In genomic region chr2:119246884-119247843, GRCh38 we compare ENCODE assay signal across 1 cellular context.
TF ChIP-seq lines count a peak whose summit lies in the region.

No MANE protein-coding gene starts in this region.

TF ChIP-seq in GM23338, 12 proteins besides CTCF, POLR2A, EP300 and RAD21 (continued from another document):
- no peak for TF ChIP-seq ZNF462 (CRISPR knock-in tag; IDR thresholded peaks at IDR 0.05)
- no peak for TF ChIP-seq EZH2phosphoT487 (IDR thresholded peaks at IDR 0.05; ENCODE audit: unreplicated experiment)
- TF ChIP-seq CREB1 (CRISPR knock-in tag; IDR thresholded peaks at IDR 0.05; ENCODE audit: low read depth) = no peak
- TF ChIP-seq ZNF114 (CRISPR knock-in tag; IDR thresholded peaks at IDR 0.05) = no peak
- TF ChIP-seq, protein P1, sequence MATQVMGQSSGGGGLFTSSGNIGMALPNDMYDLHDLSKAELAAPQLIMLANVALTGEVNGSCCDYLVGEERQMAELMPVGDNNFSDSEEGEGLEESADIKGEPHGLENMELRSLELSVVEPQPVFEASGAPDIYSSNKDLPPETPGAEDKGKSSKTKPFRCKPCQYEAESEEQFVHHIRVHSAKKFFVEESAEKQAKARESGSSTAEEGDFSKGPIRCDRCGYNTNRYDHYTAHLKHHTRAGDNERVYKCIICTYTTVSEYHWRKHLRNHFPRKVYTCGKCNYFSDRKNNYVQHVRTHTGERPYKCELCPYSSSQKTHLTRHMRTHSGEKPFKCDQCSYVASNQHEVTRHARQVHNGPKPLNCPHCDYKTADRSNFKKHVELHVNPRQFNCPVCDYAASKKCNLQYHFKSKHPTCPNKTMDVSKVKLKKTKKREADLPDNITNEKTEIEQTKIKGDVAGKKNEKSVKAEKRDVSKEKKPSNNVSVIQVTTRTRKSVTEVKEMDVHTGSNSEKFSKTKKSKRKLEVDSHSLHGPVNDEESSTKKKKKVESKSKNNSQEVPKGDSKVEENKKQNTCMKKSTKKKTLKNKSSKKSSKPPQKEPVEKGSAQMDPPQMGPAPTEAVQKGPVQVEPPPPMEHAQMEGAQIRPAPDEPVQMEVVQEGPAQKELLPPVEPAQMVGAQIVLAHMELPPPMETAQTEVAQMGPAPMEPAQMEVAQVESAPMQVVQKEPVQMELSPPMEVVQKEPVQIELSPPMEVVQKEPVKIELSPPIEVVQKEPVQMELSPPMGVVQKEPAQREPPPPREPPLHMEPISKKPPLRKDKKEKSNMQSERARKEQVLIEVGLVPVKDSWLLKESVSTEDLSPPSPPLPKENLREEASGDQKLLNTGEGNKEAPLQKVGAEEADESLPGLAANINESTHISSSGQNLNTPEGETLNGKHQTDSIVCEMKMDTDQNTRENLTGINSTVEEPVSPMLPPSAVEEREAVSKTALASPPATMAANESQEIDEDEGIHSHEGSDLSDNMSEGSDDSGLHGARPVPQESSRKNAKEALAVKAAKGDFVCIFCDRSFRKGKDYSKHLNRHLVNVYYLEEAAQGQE (IDR thresholded peaks at IDR 0.05; ENCODE audit: unreplicated experiment) = no peak
- no peak for TF ChIP-seq EZH2 (IDR thresholded peaks at IDR 0.05; ENCODE audit: low read depth, unreplicated experiment)
